In genomic region chr1:193755441-193755840, GRCh38 we compare ENCODE assay signal across 21 cellular contexts.
DNase-seq lines count a peak whose midpoint lies in the region; ATAC-seq and TF ChIP-seq lines count a peak whose summit lies in the region.
"Had no signal": no experiment of that assay in that cellular context is flagged by ENCODE, and none has a peak within 500 bp of the region (broad histone marks: within the 10 kb centered on the region; RNA-seq: fewer than 3 reads in every experiment).

No MANE protein-coding gene starts in this region.

- H3K79me2 ChIP-seq in SK-N-SH (ENCODE audit: insufficient read depth) = no peaks in the 10 kb centered on the region

- no peak overlapping the region for H2AFZ ChIP-seq in SK-N-SH (ENCODE audit: low read depth)

- no peak overlapping the region for H3K4me3 Mint-ChIP-seq in T-helper 17 cell
- H3K4me3 Mint-ChIP-seq: B cell; CD14-positive monocyte; CD4-positive, alpha-beta memory T cell; CD4-positive, CD25-positive, alpha-beta regulatory T cell; CD8-positive, alpha-beta memory T cell had no signal

- H3K4me3 ChIP-seq in SK-N-SH (ENCODE audit: low read depth in 2 of 2, low read length in 1 of 2) (no peak overlapping the region), heart right ventricle (no peak overlapping the region)
- H3K4me3 ChIP-seq: A549; BLaER1 treated with 17β-estradiol and CSF1 and Interleukin-3, amounts not matched to agents 10 nM and 100 nM; GM12878 had no signal

- TF ChIP-seq CTCF in SK-N-SH (IDR thresholded peaks at IDR 0.05) = no peak
- peak; percentile 14; the same call in 1 of the 2 replicates for TF ChIP-seq CTCF in LNCAP (IDR thresholded peaks at IDR 0.05)
- TF ChIP-seq CTCF in heart right ventricle (IDR thresholded peaks at IDR 0.05) = no peak

- H3K4me1 Mint-ChIP-seq in T-helper 17 cell = peaks cover 3% of the 10 kb centered on the region
- H3K4me1 Mint-ChIP-seq: B cell, CD14-positive monocyte had no signal

- H3K4me1 ChIP-seq in SK-N-SH (ENCODE audit: control insufficient read depth in 1 of 2, insufficient read depth in 2 of 2, low read depth in 1 of 2, low read length in 1 of 2) (no peaks in the 10 kb centered on the region), heart right ventricle (no peaks in the 10 kb centered on the region)
- H3K4me1 ChIP-seq: A549; BLaER1 treated with 17β-estradiol and CSF1 and Interleukin-3, amounts not matched to agents 10 nM and 100 nM had no signal

- POLR2A ChIA-PET in SK-N-SH (lab: Yijun Ruan, JAX) = no interaction called here
- POLR2A ChIA-PET in HEK293T (lab: Yijun Ruan, JAX) = no interaction called here

- no peak for DNase-seq in SK-N-SH
- DNase-seq in T-helper 17 cell = no peak
- no peak for DNase-seq in iPS-NIHi7 (ENCODE audit: extremely low spot score)
- no peak for DNase-seq in heart right ventricle
- DNase-seq in HEK293T (ENCODE audit: extremely low spot score) = no peak
- DNase-seq: CD4-positive, alpha-beta memory T cell; CD4-positive, CD25-positive, alpha-beta regulatory T cell; CD8-positive, alpha-beta memory T cell; DMS 273 treated with DMSO at 0.1 percent for 48 hours; DMS153; DMS79; DND-41; GDM1 had no signal

- no peak for TF ChIP-seq EP300 in SK-N-SH (IDR thresholded peaks at IDR 0.05; ENCODE audit: borderline replicate concordance in 1 of 2, low read depth in 1 of 2, low read length in 1 of 2)

- H4K20me1 ChIP-seq in SK-N-SH (ENCODE audit: insufficient read depth) = no peaks in the 10 kb centered on the region
- H4K20me1 ChIP-seq: BLaER1 treated with 17β-estradiol and CSF1 and Interleukin-3, amounts not matched to agents 10 nM and 100 nM had no signal

- CTCF ChIA-PET in SK-N-SH (lab: Yijun Ruan, JAX) (interaction anchor here (1.4 kb wide), 1 partner anchor 10 kb away, joined by 4 read pairs; no protein-coding TSS in a partner anchor), HEK293T (lab: Yijun Ruan, JAX) (no interaction called here)

- H3K9me2 ChIP-seq in SK-N-SH = no peaks in the 10 kb centered on the region

- ATAC-seq in SK-N-SH treated with all-trans-retinoic acid at 6 μM for 48 hours (no peak), T-helper 17 cell (no peak), heart right ventricle (no peak)
- ATAC-seq: A549, GM12878 had no signal

- no peaks in the 10 kb centered on the region for H3F3A ChIP-seq in SK-N-SH (replicated peaks; ENCODE audit: insufficient read depth)

- H3K27me3 ChIP-seq in SK-N-SH (ENCODE audit: insufficient read depth) = no peaks in the 10 kb centered on the region
- H3K27me3 ChIP-seq in heart right ventricle = no peaks in the 10 kb centered on the region
- H3K27me3 ChIP-seq: BLaER1 treated with 17β-estradiol and CSF1 and Interleukin-3, amounts not matched to agents 10 nM and 100 nM had no signal

- peaks cover 12% of the 10 kb centered on the region; the same call in 1 of the 2 replicates for H3K9me3 ChIP-seq in SK-N-SH
- no peaks in the 10 kb centered on the region for H3K9me3 ChIP-seq in T-helper 17 cell (ENCODE audit: control insufficient read depth, low read length, poor library complexity, severe bottlenecking)
- peaks cover 0 to 9% (median 0%) of the 10 kb centered on the region in 11 donors for H3K9me3 ChIP-seq in heart right ventricle
- H3K9me3 ChIP-seq: A549; BLaER1 treated with 17β-estradiol and CSF1 and Interleukin-3, amounts not matched to agents 10 nM and 100 nM had no signal

- WGBS in SK-N-SH (ENCODE audit: low lambda C conversion rate) = 11% methylated on average over 2 of the region's 2 CpGs
- WGBS in heart right ventricle, 2 donors = 75 to 82% methylated on average over 2 of the region's 2 CpGs

- H3K27me3 Mint-ChIP-seq in T-helper 17 cell = no peaks in the 10 kb centered on the region
- H3K27me3 Mint-ChIP-seq: B cell; CD4-positive, alpha-beta memory T cell; CD4-positive, CD25-positive, alpha-beta regulatory T cell; CD8-positive, alpha-beta memory T cell had no signal

- no peaks in the 10 kb centered on the region for H3K36me3 Mint-ChIP-seq in T-helper 17 cell (ENCODE audit: low read depth)
- H3K36me3 Mint-ChIP-seq: CD14-positive monocyte; CD4-positive, alpha-beta memory T cell; CD4-positive, CD25-positive, alpha-beta regulatory T cell had no signal

- no peak overlapping the region for H3K4me2 ChIP-seq in SK-N-SH
- H3K4me2 ChIP-seq: A549; BLaER1 treated with 17β-estradiol and CSF1 and Interleukin-3, amounts not matched to agents 10 nM and 100 nM had no signal

- intact Hi-C loops in heart right ventricle (cut with DNase I) = loop anchor here in 1 of 10 donors (10.0 kb wide), 1 partner anchor 351 kb away; no protein-coding TSS in a partner anchor

- peaks cover 0 to 6% of the 10 kb centered on the region in 2 experiments for H3K36me3 ChIP-seq in SK-N-SH (replicated peaks in 1 of 2; ENCODE audit: control insufficient read depth in 1 of 2, insufficient read depth in 2 of 2, low read length in 1 of 2)
- no peaks in the 10 kb centered on the region for H3K36me3 ChIP-seq in heart right ventricle
- H3K36me3 ChIP-seq: BLaER1 treated with 17β-estradiol and CSF1 and Interleukin-3, amounts not matched to agents 10 nM and 100 nM had no signal

- no peak overlapping the region for H3K9ac ChIP-seq in SK-N-SH
- H3K9ac ChIP-seq: BLaER1 treated with 17β-estradiol and CSF1 and Interleukin-3, amounts not matched to agents 10 nM and 100 nM had no signal

- no peak overlapping the region for H3K27ac ChIP-seq in SK-N-SH (ENCODE audit: low read depth in 2 of 2, low read length in 1 of 2)
- no peak overlapping the region for H3K27ac ChIP-seq in heart right ventricle
- H3K27ac ChIP-seq: 22Rv1; A549; BLaER1 treated with 17β-estradiol and CSF1 and Interleukin-3, amounts not matched to agents 10 nM and 100 nM had no signal

- TF ChIP-seq RAD21 in SK-N-SH (IDR thresholded peaks at IDR 0.05; ENCODE audit: low read length) = no peak

- peak overlapping the region; percentile 57 for H3K27ac Mint-ChIP-seq in T-helper 17 cell
- H3K27ac Mint-ChIP-seq: B cell, CD14-positive monocyte had no signal

TF ChIP-seq in SK-N-SH treated with all-trans-retinoic acid at 6 μM for 48 hours, 23 proteins besides CTCF, POLR2A, EP300 and RAD21:
- TF ChIP-seq SNAI2 (CRISPR knock-in tag; IDR thresholded peaks at IDR 0.05) (no peak), ZFP30 (CRISPR knock-in tag; IDR thresholded peaks at IDR 0.05) (peak; percentile 97), OSR1 (CRISPR knock-in tag; IDR thresholded peaks at IDR 0.05) (0 out of 2 replicates have a peak, but pooled peaks have one; percentile 38), ZNF8 (CRISPR knock-in tag; IDR thresholded peaks at IDR 0.05) (no peak)
TF ChIP-seq in SK-N-SH treated with all-trans-retinoic acid at 6 μM for 48 hours: peak in this region for 2.

TF ChIP-seq in SK-N-SH, 30 proteins besides CTCF, POLR2A, EP300 and RAD21 (continues in another document):
- TF ChIP-seq GABPA (IDR thresholded peaks at IDR 0.05; ENCODE audit: low read depth) = no peak
- no peak for TF ChIP-seq REST (IDR thresholded peaks at IDR 0.05; ENCODE audit: low read depth, low read length)

TF ChIP-seq in HEK293T, 16 proteins besides CTCF, POLR2A, EP300 and RAD21:
- no peak for TF ChIP-seq SP1 (IDR thresholded peaks at IDR 0.05)
- no peak for TF ChIP-seq CTBP1 (IDR thresholded peaks at IDR 0.05; ENCODE audit: borderline replicate concordance)
- TF ChIP-seq BHLHE40 (IDR thresholded peaks at IDR 0.05; ENCODE audit: borderline replicate concordance) = no peak
- TF ChIP-seq PKNOX1 (IDR thresholded peaks at IDR 0.05) = no peak
TF ChIP-seq in HEK293T: peak in this region for 0.
